ENCODE assay signal across 21 cellular contexts in genomic region chr3:23602895-23603443, GRCh38.
"Had no signal": no experiment of that assay in that cellular context is flagged by ENCODE, and none has a peak within 500 bp of the region (broad histone marks: within the 10 kb centered on the region; RNA-seq: fewer than 3 reads in every experiment).

No MANE protein-coding gene starts in this region.

- H3K4me1 ChIP-seq: left lung had no signal

- H3K4me3 Mint-ChIP-seq: activated B cell treated with CpG ODN at 0.5 μM for 24 hours; activated CD4-positive, alpha-beta T cell treated with anti-CD3 and anti-CD28 coated beads for 36 hours; activated naive CD8-positive, alpha-beta T cell treated with anti-CD3 and anti-CD28 coated beads, Interleukin-2, amount 10 ng/mL, durations not matched to agents 7 days and 5 days; activated T-cell treated with anti-CD3 and anti-CD28 coated beads, Interleukin-2, amount 50 U/mL, for 4 hours; immature natural killer cell; naive thymus-derived CD4-positive, alpha-beta T cell; stimulated activated effector memory CD8-positive, alpha-beta T cell treated with anti-CD3 and anti-CD28 coated beads, Interleukin-12 subunit alpha, Interleukin-12 subunit beta, amount 100 ng/mL, for 72 hours; stimulated activated naive CD8-positive, alpha-beta T cell treated with anti-CD3 and anti-CD28 coated beads, Interleukin-15, amount 100 ng/mL, for 72 hours had no signal

- H3K36me3 Mint-ChIP-seq: activated naive CD8-positive, alpha-beta T cell treated with anti-CD3 and anti-CD28 coated beads, Interleukin-2, amount 10 ng/mL, durations not matched to agents 7 days and 5 days; immature natural killer cell; naive thymus-derived CD4-positive, alpha-beta T cell; stimulated activated effector memory CD8-positive, alpha-beta T cell treated with anti-CD3 and anti-CD28 coated beads, Interleukin-12 subunit alpha, Interleukin-12 subunit beta, amount 100 ng/mL, for 72 hours had no signal

- H3K4me3 ChIP-seq: left lung, lung, tibial artery had no signal

- H3K9me3 ChIP-seq: left lung, tibial artery had no signal

- H3K27me3 ChIP-seq: left lung, tibial artery had no signal

- H3K4me1 Mint-ChIP-seq: activated B cell treated with CpG ODN at 0.5 μM for 24 hours; activated CD4-positive, alpha-beta T cell treated with anti-CD3 and anti-CD28 coated beads for 36 hours; activated naive CD8-positive, alpha-beta T cell treated with anti-CD3 and anti-CD28 coated beads, Interleukin-2, amount 10 ng/mL, durations not matched to agents 7 days and 5 days; immature natural killer cell; naive thymus-derived CD4-positive, alpha-beta T cell; stimulated activated effector memory CD8-positive, alpha-beta T cell treated with anti-CD3 and anti-CD28 coated beads, Interleukin-12 subunit alpha, Interleukin-12 subunit beta, amount 100 ng/mL, for 72 hours; stimulated activated naive CD8-positive, alpha-beta T cell treated with anti-CD3 and anti-CD28 coated beads, Interleukin-15, amount 100 ng/mL, for 72 hours had no signal

- H3K27ac ChIP-seq: left lung, tibial artery had no signal

- H3K27ac Mint-ChIP-seq: activated B cell treated with CpG ODN at 0.5 μM for 24 hours; activated CD4-positive, alpha-beta T cell treated with anti-CD3 and anti-CD28 coated beads for 36 hours; activated naive CD8-positive, alpha-beta T cell treated with anti-CD3 and anti-CD28 coated beads, Interleukin-2, amount 10 ng/mL, durations not matched to agents 7 days and 5 days; immature natural killer cell; naive thymus-derived CD4-positive, alpha-beta T cell; stimulated activated effector memory CD8-positive, alpha-beta T cell treated with anti-CD3 and anti-CD28 coated beads, Interleukin-12 subunit alpha, Interleukin-12 subunit beta, amount 100 ng/mL, for 72 hours; stimulated activated naive CD8-positive, alpha-beta T cell treated with anti-CD3 and anti-CD28 coated beads, Interleukin-15, amount 100 ng/mL, for 72 hours had no signal

- H3K9me3 Mint-ChIP-seq: activated B cell treated with CpG ODN at 0.5 μM for 24 hours; activated naive CD8-positive, alpha-beta T cell treated with anti-CD3 and anti-CD28 coated beads, Interleukin-2, amount 10 ng/mL, durations not matched to agents 7 days and 5 days; activated T-cell treated with anti-CD3 and anti-CD28 coated beads, Interleukin-2, amount 50 U/mL, for 4 hours; immature natural killer cell; naive thymus-derived CD4-positive, alpha-beta T cell; stimulated activated effector memory CD8-positive, alpha-beta T cell treated with anti-CD3 and anti-CD28 coated beads, Interleukin-12 subunit alpha, Interleukin-12 subunit beta, amount 100 ng/mL, for 72 hours; stimulated activated naive CD8-positive, alpha-beta T cell treated with anti-CD3 and anti-CD28 coated beads, Interleukin-15, amount 100 ng/mL, for 72 hours had no signal

- DNase-seq: activated B cell treated with CpG ODN at 0.5 μM for 24 hours; activated CD4-positive, alpha-beta T cell treated with anti-CD3 and anti-CD28 coated beads for 36 hours; activated CD4-positive, alpha-beta T cell treated with anti-CD3 and anti-CD28 coated beads, Interleukin-2, amount 50 U/mL, for 4 hours; activated CD8-positive, alpha-beta memory T cell treated with anti-CD3 and anti-CD28 coated beads for 24 hours; activated CD8-positive, alpha-beta memory T cell treated with anti-CD3 and anti-CD28 coated beads, Interleukin-2, amount 50 U/mL, for 48 hours; activated naive CD4-positive, alpha-beta T cell treated with Interleukin-2 at 50 U/mL for 16 hours; activated naive CD8-positive, alpha-beta T cell treated with anti-CD3 and anti-CD28 coated beads, Interleukin-2, amount 10 ng/mL, durations not matched to agents 7 days and 5 days; activated T-cell treated with anti-CD3 and anti-CD28 coated beads, Interleukin-2, amount 50 U/mL, for 4 hours; amygdala; foreskin fibroblast; immature natural killer cell; left lung; naive thymus-derived CD4-positive, alpha-beta T cell; small intestine; stimulated activated CD4-positive, alpha-beta T cell treated with anti-CD3 and anti-CD28 coated beads, Interleukin-2, amount 100 ng/mL, for 24 hours; stimulated activated naive CD8-positive, alpha-beta T cell treated with anti-CD3 and anti-CD28 coated beads, Interleukin-15, amount 100 ng/mL, for 72 hours; T-helper 9 cell; tibial artery had no signal

- H3K27me3 Mint-ChIP-seq: activated B cell treated with CpG ODN at 0.5 μM for 24 hours; activated CD4-positive, alpha-beta T cell treated with anti-CD3 and anti-CD28 coated beads for 36 hours; activated naive CD8-positive, alpha-beta T cell treated with anti-CD3 and anti-CD28 coated beads, Interleukin-2, amount 10 ng/mL, durations not matched to agents 7 days and 5 days; naive thymus-derived CD4-positive, alpha-beta T cell; stimulated activated naive CD8-positive, alpha-beta T cell treated with anti-CD3 and anti-CD28 coated beads, Interleukin-15, amount 100 ng/mL, for 72 hours had no signal

- ATAC-seq: activated CD4-positive, alpha-beta T cell treated with anti-CD3 and anti-CD28 coated beads for 36 hours; activated T-cell treated with anti-CD3 and anti-CD28 coated beads, Interleukin-2, amount 50 U/mL, for 4 hours; left lung; naive thymus-derived CD4-positive, alpha-beta T cell; sciatic nerve; stimulated activated effector memory CD8-positive, alpha-beta T cell treated with anti-CD3 and anti-CD28 coated beads, Interleukin-12 subunit alpha, Interleukin-12 subunit beta, amount 100 ng/mL, for 72 hours; stimulated activated naive CD8-positive, alpha-beta T cell treated with anti-CD3 and anti-CD28 coated beads, Interleukin-15, amount 100 ng/mL, for 72 hours had no signal

- H3K36me3 ChIP-seq: left lung, tibial artery had no signal
